Comparison of ENCODE assay signal across 1 cellular context in genomic region chr12:53010955-53011354, GRCh38.
TF ChIP-seq lines count a peak whose summit lies in the region.

No MANE protein-coding gene starts in this region.

TF ChIP-seq in endothelial cell of umbilical vein, 7 proteins besides CTCF, POLR2A, EP300 and RAD21:
- no peak for TF ChIP-seq MYC (IDR thresholded peaks at IDR 0.05; ENCODE audit: low read depth, low read length)
- TF ChIP-seq FOS (IDR thresholded peaks at IDR 0.05; ENCODE audit: borderline replicate concordance, insufficient read depth, low read length), result no peak
- TF ChIP-seq EZH2 (IDR thresholded peaks at IDR 0.05; ENCODE audit: borderline replicate concordance, low read depth, low read length, severe bottlenecking), result no peak
- no peak for TF ChIP-seq MAX (IDR thresholded peaks at IDR 0.05; ENCODE audit: insufficient read depth, insufficient read length)
- TF ChIP-seq GATA2 (IDR thresholded peaks at IDR 0.05; ENCODE audit: insufficient read depth, insufficient read length, low read depth, low read length), result no peak
- no peak for TF ChIP-seq JUN (IDR thresholded peaks at IDR 0.05; ENCODE audit: borderline replicate concordance, insufficient read depth, insufficient read length, low read depth)
- no peak for TF ChIP-seq POLR2AphosphoS5 (IDR thresholded peaks at IDR 0.05; ENCODE audit: insufficient read depth, low read depth, low read length)
